14 cellular contexts compared by ENCODE assay signal in the genomic region with DNA sequence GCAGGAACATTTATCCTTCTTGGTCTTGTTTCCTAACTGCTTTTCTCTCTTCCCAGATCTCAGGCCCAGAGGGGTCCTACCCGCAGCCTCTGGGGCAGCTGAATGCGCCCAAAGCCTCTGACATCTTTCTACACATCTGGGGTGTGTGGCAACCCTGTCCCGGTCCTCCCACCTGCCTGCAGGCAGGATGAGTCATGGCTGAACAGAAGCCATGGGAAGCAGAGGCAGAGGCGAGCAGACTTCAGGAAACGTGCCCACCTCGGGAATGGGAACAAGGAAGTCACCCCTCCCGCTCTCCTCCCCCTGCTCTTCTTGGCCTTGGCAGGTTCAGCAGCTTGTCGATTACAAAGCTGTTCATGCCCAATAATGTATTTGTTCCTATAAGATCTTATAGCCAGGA. TPM values are rescaled to one million over a fixed set of nuclear protein-coding genes. Genes with fewer than 3 reads are reported as not detected.
DNase-seq lines count a peak whose midpoint lies in the region; ATAC-seq and TF ChIP-seq lines count a peak whose summit lies in the region.
"Had no signal": no experiment of that assay in that cellular context is flagged by ENCODE, and none has a peak within 500 bp of the region (broad histone marks: within the 10 kb centered on the region; RNA-seq: fewer than 3 reads in every experiment).

No MANE protein-coding gene starts in this region.

- H3K9ac ChIP-seq in mucosa of rectum (ENCODE audit: low read depth in 1 of 2, low read length in 2 of 2) = peak overlapping the region in 1 of 2 donors; percentile 21
- H3K9ac ChIP-seq: parathyroid adenoma had no signal

- no peaks in the 10 kb centered on the region for H3K27me3 ChIP-seq in mucosa of rectum (ENCODE audit: control insufficient read depth in 2 of 2, insufficient read depth in 2 of 2, low read length in 2 of 2)
- no peaks in the 10 kb centered on the region for H3K27me3 ChIP-seq in right atrium auricular region
- H3K27me3 ChIP-seq: gastrocnemius medialis had no signal

- DNase-seq in EH (ENCODE audit: low read depth) (peak; percentile 65), LoVo (ENCODE audit: low spot score) (peak; percentile 39), cardiac fibroblast (ENCODE audit: low read depth in 2 of 2) (peak; percentile 20 to 33), right atrium auricular region (ENCODE audit: low spot score) (no peak), germinal center (ENCODE audit: low spot score) (no peak)
- DNase-seq: activated naive CD4-positive, alpha-beta T cell treated with Interleukin-2 at 50 U/mL for 16 hours; COR-L47; gastrocnemius medialis; HCEC 1CT; NCI-H526 had no signal

- peaks cover 3 to 13% of the 10 kb centered on the region in 2 donors for H3K4me1 ChIP-seq in mucosa of rectum (ENCODE audit: control insufficient read depth in 2 of 2, insufficient read depth in 2 of 2, low read length in 2 of 2)
- peaks cover 0 to 7% of the 10 kb centered on the region in 2 donors for H3K4me1 ChIP-seq in right atrium auricular region
- H3K4me1 ChIP-seq: gastrocnemius medialis, parathyroid adenoma had no signal

- ATAC-seq in HG03095 (IDR thresholded peaks at IDR 0.05; ENCODE audit: unreplicated experiment) (no peak), GM19397 (IDR thresholded peaks at IDR 0.05; ENCODE audit: unreplicated experiment) (no peak)
- ATAC-seq: gastrocnemius medialis had no signal

- no peak overlapping the region for H3K4me3 ChIP-seq in cardiac fibroblast (replicated peaks in 1 of 2; ENCODE audit: low read depth in 2 of 2, low read length in 2 of 2)
- no peak overlapping the region for H3K4me3 ChIP-seq in mucosa of rectum (ENCODE audit: low read length in 2 of 2)
- no peak overlapping the region for H3K4me3 ChIP-seq in right atrium auricular region
- H3K4me3 ChIP-seq: gastrocnemius medialis had no signal

- TF ChIP-seq CTCF in cardiac fibroblast (IDR thresholded peaks at IDR 0.05; ENCODE audit: low read depth, low read length) (no peak), right atrium auricular region (IDR thresholded peaks at IDR 0.05) (no peak)

- no peaks in the 10 kb centered on the region for H3K36me3 ChIP-seq in mucosa of rectum (ENCODE audit: control insufficient read depth in 2 of 2, insufficient read depth in 2 of 2, low read length in 2 of 2)
- no peaks in the 10 kb centered on the region for H3K36me3 ChIP-seq in right atrium auricular region
- H3K36me3 ChIP-seq: gastrocnemius medialis had no signal

- H3K9me3 ChIP-seq in mucosa of rectum (ENCODE audit: control insufficient read depth in 2 of 2, low read length in 2 of 2) (no peaks in the 10 kb centered on the region), right atrium auricular region (no peaks in the 10 kb centered on the region)
- H3K9me3 ChIP-seq: gastrocnemius medialis had no signal

- H3K27ac ChIP-seq in mucosa of rectum (ENCODE audit: low read depth in 2 of 2, low read length in 2 of 2) (peak overlapping the region; percentile 58 to 70), right atrium auricular region (no peak overlapping the region)
- H3K27ac ChIP-seq: gastrocnemius medialis, parathyroid adenoma had no signal

RNA-seq across cellular contexts. Expression of a gene that starts 10.6 kb away (rescaled TPM):
- under 1 TPM; 0.30 to 0.94 TPM for total RNA-seq in right atrium auricular region
- total RNA-seq: gastrocnemius medialis had no signal

Comparison
In these comparisons a context has a peak if more than half of its experiments do, and no peak if none do; other contexts are left out.
1. DNase-seq: peak in EH (single experiment), LoVo (single experiment) and cardiac fibroblast (2 of 2); none in right atrium auricular region (single experiment) and germinal center (single experiment).
2. H3K27ac ChIP-seq: peak in mucosa of rectum (2 of 2); none in right atrium auricular region (0 of 2).